28 cellular contexts compared by ENCODE assay signal in the genomic region with DNA sequence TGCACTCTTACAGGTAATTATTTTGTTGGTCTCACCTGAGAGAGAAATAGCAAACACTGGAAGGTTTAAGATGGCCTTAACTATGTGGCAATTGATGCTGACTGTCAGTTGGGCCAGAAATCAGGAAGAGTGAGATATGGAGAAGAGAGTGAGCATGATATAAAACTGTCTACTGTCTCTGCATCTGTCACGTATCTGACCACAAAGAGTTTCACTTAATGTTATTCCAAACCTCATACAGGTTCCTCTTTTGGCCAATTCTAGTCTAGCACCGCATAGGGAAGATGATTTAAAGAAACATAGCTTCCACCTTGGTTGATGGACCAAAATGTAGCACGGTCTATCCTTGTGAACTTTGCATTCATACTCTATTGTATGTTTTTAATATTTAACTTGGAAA.
DNase-seq lines count a peak whose midpoint lies in the region; ATAC-seq and TF ChIP-seq lines count a peak whose summit lies in the region.
"Had no signal": no experiment of that assay in that cellular context is flagged by ENCODE, and none has a peak within 500 bp of the region (broad histone marks: within the 10 kb centered on the region; RNA-seq: fewer than 3 reads in every experiment).

No MANE protein-coding gene starts in this region.

- no peak for TF ChIP-seq POLR2A in adrenal gland (IDR thresholded peaks at IDR 0.05)

- no peaks in the 10 kb centered on the region for H3K9me3 ChIP-seq in adrenal gland (replicated peaks in 1 of 3)
- H3K9me3 ChIP-seq: BE2C, left lung, Peyer's patch, testis had no signal

- 72 to 88% (median 75%) methylated on average over 3 of the region's 3 CpGs for WGBS in adrenal gland, 4 donors

- H3K27ac ChIP-seq in VCaP (peak overlapping the region; percentile 62), adrenal gland (no peak overlapping the region)
- H3K27ac ChIP-seq: left lung, Peyer's patch, testis had no signal

- H3K27me3 ChIP-seq in adrenal gland: no peaks in the 10 kb centered on the region
- H3K27me3 ChIP-seq: BE2C, left lung, Peyer's patch, testis had no signal

- ATAC-seq in HG03342 (IDR thresholded peaks at IDR 0.05; ENCODE audit: unreplicated experiment) (peak; percentile 65), HG03095 (IDR thresholded peaks at IDR 0.05; ENCODE audit: unreplicated experiment) (no peak)
- ATAC-seq: left lung; naive thymus-derived CD8-positive, alpha-beta T cell; stimulated activated effector memory CD8-positive, alpha-beta T cell treated with anti-CD3 and anti-CD28 coated beads, Interleukin-12 subunit alpha, Interleukin-12 subunit beta, amount 100 ng/mL, for 72 hours had no signal

- TF ChIP-seq CTCF in VCaP (conservative IDR thresholded peaks at IDR 0.05): no peak
- TF ChIP-seq CTCF in adrenal gland (IDR thresholded peaks at IDR 0.05): no peak

- intact Hi-C loops in adrenal gland (cut with DNase I): no loop called here

- no peak overlapping the region for H3K4me3 ChIP-seq in adrenal gland
- H3K4me3 ChIP-seq: left lung, Peyer's patch, testis had no signal

- H3K4me1 ChIP-seq in adrenal gland (replicated peaks in 1 of 2): no peaks in the 10 kb centered on the region
- H3K4me1 ChIP-seq: BE2C, left lung, Peyer's patch, testis had no signal

- H3K36me3 ChIP-seq in adrenal gland (replicated peaks in 1 of 2): no peaks in the 10 kb centered on the region
- H3K36me3 ChIP-seq: BE2C, left lung, Peyer's patch had no signal

- peak; percentile 15 for DNase-seq in GDM1 (lab: John Stamatoyannopoulos, UW)
- DNase-seq in NOMO-1 treated with DMSO at 0.1 percent for 48 hours (lab: John Stamatoyannopoulos, UW; ENCODE audit: unreplicated experiment): peak; percentile 98
- no peak for DNase-seq in activated CD4-positive, alpha-beta T cell treated with anti-CD3 and anti-CD28 coated beads, Interleukin-2, amount 50 U/mL, for 48 hours
- no peak for DNase-seq in islet precursor cell
- no peak for DNase-seq in adrenal gland
- DNase-seq: activated CD4-positive, alpha-beta T cell treated with anti-CD3 and anti-CD28 coated beads, Interleukin-2, amount 10 ng/mL, durations not matched to agents 24 days and 14 days; activated naive CD4-positive, alpha-beta T cell treated with anti-CD3 and anti-CD28 coated beads for 36 hours; amniotic stem cell; BE2C; DMS79 treated with DMSO at 0.1 percent for 48 hours; effector CD4-positive, alpha-beta T cell; erythroblast; hypothalamus; Karpas-422; left lung; naive thymus-derived CD8-positive, alpha-beta T cell; NCI-H1105 treated with DMSO at 0.1 percent for 48 hours; NCI-H2029 treated with DMSO at 0.1 percent for 48 hours; NCI-H345; Peyer's patch; SIG-M5; stimulated activated CD4-positive, alpha-beta T cell treated with anti-CD3 and anti-CD28 coated beads, Interleukin-2, amount 100 ng/mL, for 48 hours; T-helper 1 cell; testis had no signal

Comparison
In these comparisons a context has a peak if more than half of its experiments do, and no peak if none do; other contexts are left out.
1. DNase-seq: peak in GDM1 (single experiment) and NOMO-1 treated with DMSO at 0.1 percent for 48 hours (single experiment); none in activated CD4-positive, alpha-beta T cell treated with anti-CD3 and anti-CD28 coated beads, Interleukin-2, amount 50 U/mL, for 48 hours (0 of 2), islet precursor cell (single experiment) and adrenal gland (0 of 7).